ENCODE assay signal across 8 cellular contexts in genomic region chr18:5627756-5628511, GRCh38.
DNase-seq lines count a peak whose midpoint lies in the region; ATAC-seq and TF ChIP-seq lines count a peak whose summit lies in the region.

No MANE protein-coding gene starts in this region.

- H3K4me1 Mint-ChIP-seq in naive thymus-derived CD8-positive, alpha-beta T cell, result peaks cover 0 to 9% (median 7%) of the 10 kb centered on the region in 4 donors

- H3K36me3 Mint-ChIP-seq in naive thymus-derived CD8-positive, alpha-beta T cell, result no peaks in the 10 kb centered on the region

- H3K4me3 ChIP-seq in ACC112 (ENCODE audit: low read depth, low read length), result peak overlapping the region; percentile 77
- H3K4me3 ChIP-seq in HUES6 (ENCODE audit: low read depth, low read length), result peak overlapping the region; percentile 72
- H3K4me3 ChIP-seq in epithelial cell of esophagus (ENCODE audit: low read length), result peak overlapping the region; percentile 7

- DNase-seq in epithelial cell of esophagus (ENCODE audit: low read depth), result no peak
- DNase-seq in naive thymus-derived CD8-positive, alpha-beta T cell, result no peak
- no peak for DNase-seq in NCI-H2081 (lab: John Stamatoyannopoulos, UW)
- no peak for DNase-seq in NCI-H2029 treated with DMSO at 0.1 percent for 48 hours (lab: John Stamatoyannopoulos, UW)
- DNase-seq in NCI-H187 (lab: John Stamatoyannopoulos, UW), result no peak

- TF ChIP-seq CTCF in epithelial cell of esophagus (IDR thresholded peaks at IDR 0.05; ENCODE audit: insufficient read depth, low read depth, low read length, missing control alignments), result no peak

- H3K27ac Mint-ChIP-seq in naive thymus-derived CD8-positive, alpha-beta T cell, result no peak overlapping the region

- peaks cover 15 to 34% (median 21%) of the 10 kb centered on the region in 5 donors for H3K27me3 Mint-ChIP-seq in naive thymus-derived CD8-positive, alpha-beta T cell

- H3K36me3 ChIP-seq in ACC112 (ENCODE audit: insufficient read depth, low read length), result no peaks in the 10 kb centered on the region
- no peaks in the 10 kb centered on the region for H3K36me3 ChIP-seq in HUES6 (ENCODE audit: control insufficient read depth, insufficient read depth, low read length)

- H3K9ac ChIP-seq in HUES6 (ENCODE audit: low read length), result peak overlapping the region; percentile 67

- peak overlapping the region in 9 of 10 donors; percentile 26 to 73 (median 56) for H3K4me3 Mint-ChIP-seq in naive thymus-derived CD8-positive, alpha-beta T cell

- no peaks in the 10 kb centered on the region for H3K9me3 ChIP-seq in HUES6 (ENCODE audit: control insufficient read depth, insufficient read depth, low read depth, low read length)

- H3K79me2 ChIP-seq in ACC112 (ENCODE audit: control insufficient read depth, insufficient read depth, low read length, unreplicated experiment), result no peaks in the 10 kb centered on the region

- H3K27ac ChIP-seq in ACC112 (ENCODE audit: low read depth, low read length), result no peak overlapping the region
- no peak overlapping the region for H3K27ac ChIP-seq in HUES6 (ENCODE audit: low read depth, low read length)

- H3K27me3 ChIP-seq in ACC112 (ENCODE audit: insufficient read depth, low read length) (peaks cover 71% of the 10 kb centered on the region), HUES6 (ENCODE audit: control insufficient read depth, insufficient read depth, low read length) (peaks cover 71% of the 10 kb centered on the region)

- ATAC-seq in naive thymus-derived CD8-positive, alpha-beta T cell, result no peak
- no peak for ATAC-seq in HG03342 (IDR thresholded peaks at IDR 0.05; ENCODE audit: unreplicated experiment)

- POLR2A ChIA-PET in naive thymus-derived CD8-positive, alpha-beta T cell (lab: Charles Lee), result no interaction called here

- H3K9me3 Mint-ChIP-seq in naive thymus-derived CD8-positive, alpha-beta T cell, result no peaks in the 10 kb centered on the region

- H2AFZ ChIP-seq in ACC112 (ENCODE audit: low read length, unreplicated experiment), result peak overlapping the region; percentile 7

- H3K4me1 ChIP-seq in ACC112 (ENCODE audit: control insufficient read depth, insufficient read depth, low read length, unreplicated experiment), result no peaks in the 10 kb centered on the region
- peaks cover 26% of the 10 kb centered on the region for H3K4me1 ChIP-seq in HUES6 (ENCODE audit: control insufficient read depth, insufficient read depth, low read length)

Comparison
In these comparisons a context has a peak if more than half of its experiments do, and no peak if none do; other contexts are left out.
1. H3K4me3 ChIP-seq: peak in every context shown above with its lines; median percentile 77 in ACC112; 72 in HUES6; 7 in epithelial cell of esophagus.